ENCODE assay signal across 9 cellular contexts in the genomic region with DNA sequence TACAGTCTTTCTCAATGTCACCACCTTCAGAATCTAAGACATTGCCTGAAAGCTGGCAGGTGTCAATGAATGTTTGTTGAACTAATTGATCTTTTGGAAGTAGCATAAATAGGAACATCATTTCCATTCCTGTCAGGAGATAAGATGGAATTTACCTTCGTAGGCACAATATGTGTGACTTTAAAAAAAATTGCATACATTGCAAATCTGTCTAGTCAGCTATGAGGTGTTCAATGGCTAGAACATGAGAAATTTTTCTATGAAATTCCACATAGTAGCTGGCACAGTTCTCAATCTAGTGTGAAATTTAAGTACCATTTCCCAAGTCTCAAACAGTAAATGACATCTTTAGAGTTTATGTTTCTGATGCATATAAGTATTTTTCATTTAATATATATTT. TPM values are rescaled to one million over a fixed set of nuclear protein-coding genes. Genes with fewer than 3 reads are reported as not detected.
"Had no signal": no experiment of that assay in that cellular context is flagged by ENCODE, and none has a peak within 500 bp of the region (broad histone marks: within the 10 kb centered on the region; RNA-seq: fewer than 3 reads in every experiment).

No MANE protein-coding gene starts in this region.

- ATAC-seq: GM23338 had no signal

- H3K4me1 Mint-ChIP-seq: GM23338, H9 had no signal

- H3K27ac Mint-ChIP-seq: GM23338, H9 had no signal

- H3K4me3 Mint-ChIP-seq: GM23338, H9 had no signal

- DNase-seq: H9, HCEC 1CT, KBM-7 had no signal

- FAIRE-seq: H54, HTR-8/SVneo had no signal

- H3K4me2 ChIP-seq: GM23338, KMS-11 had no signal

- H3K27ac ChIP-seq: KMS-11 had no signal

- H3K9me3 Mint-ChIP-seq: GM23338 had no signal

- H2AFZ ChIP-seq: GM23338 had no signal

- H3K9ac ChIP-seq: KMS-11 had no signal

- H3K4me3 ChIP-seq: GM23338 had no signal

RNA-seq across cellular contexts. Expression of gene PAGE2, which starts 10.3 kb away (rescaled TPM):
- total RNA-seq: GM23338, H1, H9, HT-29 had no signal
- polyA plus RNA-seq: GM23338, H1 had no signal

RNA-seq across cellular contexts. Expression of gene PAGE2B, which starts 24.3 kb away (rescaled TPM):
- total RNA-seq: GM23338, H1, H9, HT-29 had no signal
- polyA plus RNA-seq: GM23338, H1 had no signal
